Comparison of ENCODE assay signal across 9 cellular contexts in genomic region chr7:149598721-149599308, GRCh38.
A peak's percentile ranks its signal among the peaks of the same experiment; 100 is the strongest.
DNase-seq lines count a peak whose midpoint lies in the region; ATAC-seq and FAIRE-seq lines count a peak whose summit lies in the region.
"Had no signal": no experiment of that assay in that cellular context is flagged by ENCODE, and none has a peak within 500 bp of the region (broad histone marks: within the 10 kb centered on the region; RNA-seq: fewer than 3 reads in every experiment).

No MANE protein-coding gene starts in this region.

- in situ Hi-C loops in GM23248 (cut with MboI): no loop called here

- no peak overlapping the region for H3K18ac ChIP-seq in trophoblast cell (ENCODE audit: low read length)

- no peak overlapping the region for H2AFZ ChIP-seq in GM23248
- H2AFZ ChIP-seq in trophoblast cell (ENCODE audit: insufficient read depth, low read length, poor library complexity): no peak overlapping the region

- no peak overlapping the region for H3K4ac ChIP-seq in trophoblast cell (ENCODE audit: low read depth, low read length)

- FAIRE-seq in RCC 7860 (lab: Jason Lieb, UNC): no peak

- H4K91ac ChIP-seq in trophoblast cell (ENCODE audit: low read depth, low read length): no peak overlapping the region

- H3K4me1 ChIP-seq in GM23248 (ENCODE audit: insufficient read depth): no peaks in the 10 kb centered on the region
- no peaks in the 10 kb centered on the region for H3K4me1 ChIP-seq in trophoblast cell (ENCODE audit: control insufficient read depth in 1 of 2, insufficient read depth in 2 of 2, low read length in 2 of 2)

- no peak overlapping the region for H3K14ac ChIP-seq in trophoblast cell (ENCODE audit: low read length)

- H3K27me3 ChIP-seq in GM23248 (replicated peaks; ENCODE audit: insufficient read depth) (no peaks in the 10 kb centered on the region), trophoblast cell (ENCODE audit: insufficient read depth, low read length) (no peaks in the 10 kb centered on the region)

- H3K9ac ChIP-seq in GM23248 (no peak overlapping the region), trophoblast cell (ENCODE audit: low read length) (no peak overlapping the region)

- no peak overlapping the region for H2BK120ac ChIP-seq in trophoblast cell (ENCODE audit: insufficient read depth, low read length, poor library complexity)

- H3K9me3 ChIP-seq in GM23248 (ENCODE audit: low read depth) (no peaks in the 10 kb centered on the region), trophoblast cell (ENCODE audit: insufficient read depth, low read depth, low read length) (no peaks in the 10 kb centered on the region)

- H3K9me2 ChIP-seq in GM23248 (ENCODE audit: insufficient read depth): no peaks in the 10 kb centered on the region

- H3F3A ChIP-seq in GM23248 (ENCODE audit: insufficient read depth): no peaks in the 10 kb centered on the region

- ATAC-seq in esophagus mucosa (peak; percentile 91), GM19023 (IDR thresholded peaks at IDR 0.05; ENCODE audit: unreplicated experiment) (no peak), HG02678 (IDR thresholded peaks at IDR 0.05; ENCODE audit: unreplicated experiment) (no peak)

- 93 to 95% methylated on average over 1 of the region's 1 CpG for WGBS in GM23248 (ENCODE audit: low coverage in 1 of 2, low lambda C conversion rate in 2 of 2, missing lambda C conversion rate in 2 of 2), 2 experiments
- no CpG with 5 or more reads among the region's 1 CpG for WGBS in trophoblast cell (ENCODE audit: extremely low coverage, insufficient coverage, insufficient read length)

- H3K79me1 ChIP-seq in trophoblast cell (ENCODE audit: low read length): no peaks in the 10 kb centered on the region

- DNase-seq in DMS53 (lab: John Stamatoyannopoulos, UW): peak; percentile 68
- DNase-seq in GM23248: peak; percentile 64
- peak; percentile 36 for DNase-seq in RCC 7860 (ENCODE audit: low spot score)
- DNase-seq in trophoblast cell: peak; percentile 9 to 38
- DNase-seq in occipital lobe (lab: John Stamatoyannopoulos, UW): no peak

- H2BK5ac ChIP-seq in trophoblast cell (ENCODE audit: low read depth, low read length, poor library complexity): no peak overlapping the region

- no peaks in the 10 kb centered on the region for H3K36me3 ChIP-seq in GM23248 (ENCODE audit: low read depth)
- peaks cover 20 to 40% of the 10 kb centered on the region in 2 experiments for H3K36me3 ChIP-seq in trophoblast cell (ENCODE audit: control insufficient read depth in 1 of 2, insufficient read depth in 2 of 2, low read length in 2 of 2)

- H3K79me2 ChIP-seq in GM23248 (ENCODE audit: insufficient read depth): peaks cover 8% of the 10 kb centered on the region
- H3K79me2 ChIP-seq in trophoblast cell (ENCODE audit: control insufficient read depth, insufficient read depth, low read length, poor library complexity): no peaks in the 10 kb centered on the region

- H3K4me3 ChIP-seq in GM23248 (no peak overlapping the region), trophoblast cell (ENCODE audit: low read depth, low read length) (no peak overlapping the region)
- H3K4me3 ChIP-seq: SK-N-MC had no signal

- no peak overlapping the region for H3K23ac ChIP-seq in trophoblast cell (ENCODE audit: low read length)

- H4K12ac ChIP-seq in trophoblast cell (ENCODE audit: low read depth, low read length): no peak overlapping the region

- H4K8ac ChIP-seq in trophoblast cell (ENCODE audit: low read depth, low read length): no peak overlapping the region

- no peak overlapping the region for H3K4me2 ChIP-seq in GM23248 (ENCODE audit: unreplicated experiment)
- H3K4me2 ChIP-seq in trophoblast cell (ENCODE audit: low read length): no peak overlapping the region

- H3K27ac ChIP-seq in GM23248: no peak overlapping the region
- H3K27ac ChIP-seq in trophoblast cell (ENCODE audit: low read depth, low read length): no peak overlapping the region
- H3K27ac ChIP-seq: SK-N-MC had no signal

- H2AK5ac ChIP-seq in trophoblast cell (ENCODE audit: low read length): no peak overlapping the region

- no peak overlapping the region for H2BK12ac ChIP-seq in trophoblast cell (ENCODE audit: low read length)

- no peaks in the 10 kb centered on the region for H4K20me1 ChIP-seq in GM23248 (ENCODE audit: insufficient read depth)
